Comparison of ENCODE assay signal across 7 cellular contexts in the genomic region with DNA sequence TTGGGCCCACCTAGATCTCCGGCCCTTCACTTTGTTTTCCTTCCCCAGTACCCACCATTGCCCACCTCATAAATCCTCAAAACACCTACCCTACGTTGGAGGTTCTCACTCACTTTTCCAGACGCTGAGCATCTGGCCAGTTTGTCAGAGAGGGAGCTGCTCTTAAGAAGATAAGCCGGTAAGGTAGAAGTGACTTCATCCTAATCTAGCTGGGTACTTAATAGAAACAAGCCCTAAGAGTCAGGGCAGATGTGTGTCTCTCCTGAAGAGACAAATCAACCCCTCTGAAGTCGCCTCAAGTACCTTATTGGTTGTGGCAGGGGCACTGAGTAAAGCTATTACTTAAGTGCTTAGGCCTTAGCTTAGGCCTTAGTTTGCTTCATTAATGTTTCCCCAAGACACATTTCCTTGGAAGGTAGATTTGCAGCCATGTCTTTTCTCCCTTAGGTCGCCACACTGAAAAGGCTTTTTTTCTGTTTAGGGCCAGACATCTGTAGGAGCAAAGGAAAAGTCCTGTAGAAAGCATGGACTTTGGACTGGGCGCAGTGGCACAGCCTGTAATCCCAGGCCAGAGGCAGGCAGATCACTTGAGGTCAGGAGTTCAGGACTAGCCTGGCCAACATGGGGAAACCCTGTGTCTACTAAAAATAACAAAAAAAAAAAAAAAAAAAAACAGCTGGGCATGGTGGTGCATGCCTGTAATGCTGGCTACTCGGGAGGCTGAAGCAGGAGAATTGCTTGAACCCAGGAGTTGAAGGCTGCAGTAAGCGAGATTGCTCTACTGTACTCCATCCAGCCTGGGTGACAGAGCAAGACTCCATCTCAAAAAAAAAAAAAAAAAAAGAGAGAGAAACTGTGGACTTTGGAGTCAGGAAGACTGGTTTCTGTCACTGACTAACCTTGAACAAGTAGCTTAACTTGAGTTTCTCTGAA. TPM values are rescaled to one million over a fixed set of nuclear protein-coding genes. Genes with fewer than 3 reads are reported as not detected.
DNase-seq lines count a peak whose midpoint lies in the region; ATAC-seq and TF ChIP-seq lines count a peak whose summit lies in the region.

No MANE protein-coding gene starts in this region.

- TF ChIP-seq EP300 in gastroesophageal sphincter (IDR thresholded peaks at IDR 0.05) = no peak

- no peak overlapping the region for H3K14ac ChIP-seq in H9 (ENCODE audit: insufficient read depth, low read length)

- no peak overlapping the region for H3K27ac ChIP-seq in H9 (ENCODE audit: insufficient read length, low read depth, low read length)
- peak overlapping the region; percentile 57 to 93 (median 90) for H3K27ac ChIP-seq in gastroesophageal sphincter

- no peak overlapping the region for H4K5ac ChIP-seq in H9 (ENCODE audit: insufficient read length, low read depth, low read length)

- no peaks in the 10 kb centered on the region for H4K20me1 ChIP-seq in H9 (ENCODE audit: control insufficient read depth, insufficient read depth, insufficient read length)

- no peak overlapping the region for H3T11ph ChIP-seq in H9 (ENCODE audit: low read length)

- H3K9me3 Mint-ChIP-seq in H9 = no peaks in the 10 kb centered on the region
- H3K9me3 Mint-ChIP-seq in T-cell = no peaks in the 10 kb centered on the region

- no peak for TF ChIP-seq POLR2A in gastroesophageal sphincter (IDR thresholded peaks at IDR 0.05)

- no peak overlapping the region for H2BK5ac ChIP-seq in H9 (ENCODE audit: insufficient read length, low read length)

- no peak for DNase-seq in H9
- no peak for DNase-seq in T-cell
- no peak for DNase-seq in retinal pigment epithelial cell (ENCODE audit: low read depth)
- DNase-seq in activated gamma-delta T cell (lab: John Stamatoyannopoulos, UW) = no peak

- no peak overlapping the region for H3K18ac ChIP-seq in H9 (ENCODE audit: insufficient read length, low read depth, low read length)

- no peak overlapping the region for H2BK20ac ChIP-seq in H9 (ENCODE audit: low read depth, low read length, poor library complexity, severe bottlenecking)

- peak overlapping the region in 2 of 3 experiments; percentile 85 to 88; a peak in 4 of 7 replicates for H3K27ac Mint-ChIP-seq in H9
- peak overlapping the region; percentile 95 to 96 for H3K27ac Mint-ChIP-seq in T-cell

- no peaks in the 10 kb centered on the region for H3K23me2 ChIP-seq in H9 (ENCODE audit: insufficient read length, low read depth, low read length, poor library complexity, severe bottlenecking)

- no peak overlapping the region for H3K23ac ChIP-seq in H9 (ENCODE audit: insufficient read length, low read depth, low read length)

- H2BK12ac ChIP-seq in H9 (ENCODE audit: insufficient read length, low read depth, low read length) = no peak overlapping the region

- CTCF ChIA-PET in T-cell (lab: Charles Lee) = interaction anchor here (0.6 to 1.8 kb wide), 7 partner anchors 10 to 181 kb away, joined by 3 to 10 read pairs (median 5); no protein-coding TSS in a partner anchor

- H3K27me3 Mint-ChIP-seq in H9 (ENCODE audit: low read depth) (no peaks in the 10 kb centered on the region), T-cell (no peaks in the 10 kb centered on the region)

- H3K79me1 ChIP-seq in H9 (ENCODE audit: insufficient read depth, low read depth, low read length, poor library complexity, severe bottlenecking) = no peaks in the 10 kb centered on the region

- H3K4me2 ChIP-seq in H9 (ENCODE audit: insufficient read depth, insufficient read length, low read length) = peak overlapping the region; percentile 72

- no peak overlapping the region for H2AK5ac ChIP-seq in H9 (ENCODE audit: insufficient read length, low read length)

- no peak overlapping the region for H3K56ac ChIP-seq in H9 (ENCODE audit: insufficient read length, low read depth, low read length)

- H3K36me3 Mint-ChIP-seq in H9 (ENCODE audit: insufficient read depth in 1 of 3, low read depth in 3 of 3) = peaks cover 0 to 24% (median 22%) of the 10 kb centered on the region in 3 experiments; a peak in 6 of 7 replicates
- H3K36me3 Mint-ChIP-seq in T-cell = peaks cover 21% of the 10 kb centered on the region

- no peaks in the 10 kb centered on the region for H3K27me3 ChIP-seq in H9 (ENCODE audit: insufficient read depth, low read length)
- no peaks in the 10 kb centered on the region for H3K27me3 ChIP-seq in gastroesophageal sphincter

- no peak for ATAC-seq in T-cell (replicated peaks in 1 of 4)
- ATAC-seq in gastroesophageal sphincter = no peak
- no peak for ATAC-seq in HG02973 (IDR thresholded peaks at IDR 0.05; ENCODE audit: unreplicated experiment)
- ATAC-seq in HG03280 (IDR thresholded peaks at IDR 0.05; ENCODE audit: unreplicated experiment) = no peak

- H4K91ac ChIP-seq in H9 (ENCODE audit: insufficient read length, low read depth, low read length) = no peak overlapping the region

- no CpG with 5 or more reads among the region's 9 CpGs for WGBS in H9 (ENCODE audit: extremely low coverage, insufficient read length, low lambda C conversion rate)
- 38 to 57% methylated on average over 5 to 7 of the region's 9 CpGs for WGBS in gastroesophageal sphincter (ENCODE audit: low coverage in 1 of 2), 2 donors

- no peak for TF ChIP-seq CTCF in H9 (conservative IDR thresholded peaks at IDR 0.05)
- no peak for TF ChIP-seq CTCF in gastroesophageal sphincter (IDR thresholded peaks at IDR 0.05)
- no peak for TF ChIP-seq CTCF in retinal pigment epithelial cell (conservative IDR thresholded peaks at IDR 0.05; ENCODE audit: low read depth, low read length)

- H3K4me1 ChIP-seq in H9 (ENCODE audit: insufficient read depth, low read length) = no peaks in the 10 kb centered on the region
- H3K4me1 ChIP-seq in gastroesophageal sphincter = peaks cover 3 to 28% (median 4%) of the 10 kb centered on the region in 3 donors

- peaks cover 0 to 36% of the 10 kb centered on the region in 2 donors for H3K36me3 ChIP-seq in gastroesophageal sphincter

- peak overlapping the region; percentile 84 to 91 for H3K4me3 Mint-ChIP-seq in H9
- peak overlapping the region; percentile 89 to 96 (median 91) for H3K4me3 Mint-ChIP-seq in T-cell

- no peak overlapping the region for H2BK15ac ChIP-seq in H9 (ENCODE audit: low read depth, low read length)

- H4K8ac ChIP-seq in H9 (replicated peaks; ENCODE audit: insufficient read length, low read depth, low read length) = no peak overlapping the region

- peak overlapping the region; percentile 41 for H3K9ac ChIP-seq in H9 (ENCODE audit: extremely low read depth, insufficient read length, low read length)

- H3K9me3 ChIP-seq in H9 (ENCODE audit: control insufficient read depth, low read depth, low read length) (no peaks in the 10 kb centered on the region), gastroesophageal sphincter (no peaks in the 10 kb centered on the region)

- H3K4me1 Mint-ChIP-seq in H9 (peaks cover 9 to 12% of the 10 kb centered on the region in 2 experiments), T-cell (peaks cover 35 to 52% (median 44%) of the 10 kb centered on the region in 3 donors)

- no peak overlapping the region for H3K4ac ChIP-seq in H9 (ENCODE audit: low read depth, low read length)

- no peaks in the 10 kb centered on the region for H3K79me2 ChIP-seq in H9 (ENCODE audit: insufficient read depth, low read length)

- no peak overlapping the region for H2BK120ac ChIP-seq in H9 (ENCODE audit: low read depth, low read length, poor library complexity, severe bottlenecking)

- peak overlapping the region; percentile 57 to 91 for H3K4me3 ChIP-seq in gastroesophageal sphincter
- H3K4me3 ChIP-seq in retinal pigment epithelial cell (ENCODE audit: low read length) = peak overlapping the region; percentile 84

- H2AFZ ChIP-seq in H9 (ENCODE audit: low read length) = no peak overlapping the region

- POLR2A ChIA-PET in T-cell (lab: Charles Lee) = interaction anchor here in 1 of 2 donors (0.6 to 0.7 kb wide), 2 partner anchors 9 to 684 kb away, joined by 3 to 4 read pairs; no protein-coding TSS in a partner anchor

RNA-seq across cellular contexts. Expression of a gene that starts 1.0 kb away (rescaled TPM):
- 28.9 and 30.2 TPM in 2 replicates for total RNA-seq in H9 (2021)
- total RNA-seq in T-cell = 10 to 100 TPM; 10.9 to 20.5 (median 18.8) TPM
- 10 to 100 TPM; 11.4 to 18.3 (median 14.6) TPM for total RNA-seq in gastroesophageal sphincter

RNA-seq across cellular contexts. Expression of a gene that starts 20.5 kb away (rescaled TPM):
- total RNA-seq in H9 (2021) (21.1 and 24.3 TPM in 2 replicates), T-cell (10 to 100 TPM; 71.0 to 91.1 (median 85.4) TPM), gastroesophageal sphincter (100 to 1,000 TPM in 1 of 4 donors, 10 to 100 TPM in 3; 64.9 to 108 (median 85.7) TPM)

RNA-seq across cellular contexts. Expression of a gene that starts 51.4 kb away (rescaled TPM):
- total RNA-seq in H9 (2021) (86.2 and 88.8 TPM in 2 replicates), T-cell (10 to 100 TPM; 39.5 to 84.4 (median 74.8) TPM), gastroesophageal sphincter (10 to 100 TPM; 27.1 to 50.0 (median 36.8) TPM)
